In the genomic region with DNA sequence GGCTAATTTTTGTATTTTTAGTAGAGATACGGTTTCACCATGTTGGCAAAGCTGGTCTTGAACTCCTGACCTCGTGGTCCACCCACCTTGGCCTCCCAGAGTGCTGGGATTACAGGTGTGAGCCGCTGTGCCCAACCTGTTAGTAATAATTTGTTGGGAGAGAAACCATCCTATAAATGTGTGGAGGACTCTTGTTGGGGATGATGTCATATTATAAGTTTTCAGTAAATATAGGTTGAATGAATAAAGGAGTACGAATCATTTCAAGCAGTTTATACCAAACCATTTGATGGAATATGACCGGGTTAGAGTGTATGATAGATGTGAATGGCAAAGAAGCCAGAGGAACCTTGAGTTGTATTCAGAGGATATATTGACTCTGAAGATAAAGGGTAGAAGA, we compare ENCODE assay signal across 33 cellular contexts.
DNase-seq lines count a peak whose midpoint lies in the region; ATAC-seq, FAIRE-seq and TF ChIP-seq lines count a peak whose summit lies in the region.
"Had no signal": no experiment of that assay in that cellular context is flagged by ENCODE, and none has a peak within 500 bp of the region (broad histone marks: within the 10 kb centered on the region; RNA-seq: fewer than 3 reads in every experiment).

No MANE protein-coding gene starts in this region.

- no peak overlapping the region for H2AFZ ChIP-seq in HepG2 (ENCODE audit: low read length)
- no peak overlapping the region for H2AFZ ChIP-seq in K562 (ENCODE audit: low read depth, low read length)

- TF ChIP-seq RAD21 in HepG2 (CRISPR knock-in tag; IDR thresholded peaks at IDR 0.05) (no peak), K562 (CRISPR knock-in tag; conservative IDR thresholded peaks at IDR 0.05 in 1 of 2, IDR thresholded peaks at IDR 0.05 in 1 of 2) (no peak)

- H3K4me3 ChIP-seq in HepG2 (replicated peaks in 1 of 3; ENCODE audit: insufficient read depth in 1 of 3, low read depth in 2 of 3, low read length in 3 of 3), result no peak overlapping the region
- H3K4me3 ChIP-seq in right lobe of liver, result no peak overlapping the region
- no peak overlapping the region for H3K4me3 ChIP-seq in SJCRH30
- no peak overlapping the region for H3K4me3 ChIP-seq in K562
- H3K4me3 ChIP-seq in effector memory CD4-positive, alpha-beta T cell (ENCODE audit: insufficient read depth, low read depth, low read length, poor library complexity, severe bottlenecking), result no peak overlapping the region
- H3K4me3 ChIP-seq: A549; BLaER1; BLaER1 treated with 17β-estradiol and CSF1 and Interleukin-3, amounts not matched to agents 10 nM and 100 nM had no signal

- no peak for TF ChIP-seq CTCF in HepG2 (CRISPR knock-in tag; IDR thresholded peaks at IDR 0.05)
- no peak for TF ChIP-seq CTCF in right lobe of liver (IDR thresholded peaks at IDR 0.05)
- TF ChIP-seq CTCF in K562 (IDR thresholded peaks at IDR 0.05 in 2 of 3, conservative IDR thresholded peaks at IDR 0.05 in 1 of 3; ENCODE audit: insufficient read depth in 2 of 3, low read depth in 1 of 3, low read length in 3 of 3), result no peak

- intact Hi-C loops in HepG2 (cut with micrococcal nuclease; ENCODE audit: unreplicated experiment), result no loop called here
- intact Hi-C loops in right lobe of liver (cut with DNase I), result no loop called here
- intact Hi-C loops in K562 (cut with micrococcal nuclease), result loop anchor here (10.0 kb wide), 1 partner anchor 225 kb away; no protein-coding TSS in a partner anchor

- H3K4me2 ChIP-seq in HepG2 (ENCODE audit: low read depth, low read length) (no peak overlapping the region), K562 (ENCODE audit: insufficient read depth, low read length) (no peak overlapping the region)
- H3K4me2 ChIP-seq: A549; BLaER1; BLaER1 treated with 17β-estradiol and CSF1 and Interleukin-3, amounts not matched to agents 10 nM and 100 nM had no signal

- FAIRE-seq in HepG2 (lab: Jason Lieb, UNC), result no peak
- no peak for FAIRE-seq in K562 (lab: Jason Lieb, UNC)
- FAIRE-seq: A204.1, A549, D721Med had no signal

- CTCF ChIA-PET in HepG2 (lab: Yijun Ruan, JAX; ENCODE audit: low intra/inter-chr PET ratio, low total read pairs), result no interaction called here
- CTCF ChIA-PET in K562 (lab: Yijun Ruan, JAX; ENCODE audit: low intra/inter-chr PET ratio), result no interaction called here

- WGBS in HepG2 (ENCODE audit: low lambda C conversion rate), result 38% methylated on average over 5 of the region's 5 CpGs
- WGBS in right lobe of liver (ENCODE audit: insufficient coverage, low coverage, low lambda C conversion rate, missing lambda C conversion rate), result 73% methylated on average over 5 of the region's 5 CpGs
- WGBS in K562 (ENCODE audit: insufficient coverage, low coverage, missing lambda C conversion rate), result 60% methylated on average over 5 of the region's 5 CpGs

- DNase-seq in HepG2 (ENCODE audit: low spot score) (no peak), right lobe of liver (no peak), SJCRH30 (no peak), K562 (ENCODE audit: extremely low read depth in 1 of 4, low spot score in 3 of 4) (no peak), NCI-H1417 treated with DMSO at 0.1 percent for 48 hours (lab: John Stamatoyannopoulos, UW) (no peak)
- DNase-seq in effector memory CD4-positive, alpha-beta T cell, result no peak
- DNase-seq: 8988T; ACHN; AML-193; BE2C; C1 segment of cervical spinal cord; Caco-2; Calu3; CD4-positive, alpha-beta memory T cell; CD4-positive, alpha-beta T cell; CD4-positive, CD25-positive, alpha-beta regulatory T cell; CD8-positive, alpha-beta memory T cell; CD8-positive, alpha-beta T cell; COR-L47; DMS 273 treated with DMSO at 0.1 percent for 48 hours; DMS153; DMS53; DMS79; DMS79 treated with DMSO at 0.1 percent for 48 hours; DND-41; EL had no signal

- POLR2A ChIA-PET in HepG2 (lab: Yijun Ruan, JAX) (no interaction called here), K562 (lab: Yijun Ruan, JAX) (no interaction called here)

- H3K27ac ChIP-seq in HepG2 (ENCODE audit: extremely low read length, insufficient read depth, low read length) (no peak overlapping the region), right lobe of liver (no peak overlapping the region), SJCRH30 (peak overlapping the region; percentile 66), K562 (ENCODE audit: extremely low read depth, low read depth, low read length) (no peak overlapping the region)
- H3K27ac ChIP-seq in effector memory CD4-positive, alpha-beta T cell (ENCODE audit: insufficient read depth, low read length, poor library complexity, severe bottlenecking), result no peak overlapping the region
- H3K27ac ChIP-seq: 22Rv1; A549; BLaER1; BLaER1 treated with 17β-estradiol and CSF1 and Interleukin-3, amounts not matched to agents 10 nM and 100 nM; C4-2B had no signal

- BruUV-seq in HepG2 (replicated peaks; lab: Mats Ljungman, UMichigan) (no TSS peak), K562 (replicated peaks; lab: Mats Ljungman, UMichigan) (no TSS peak)

- no peaks in the 10 kb centered on the region for H3K36me3 ChIP-seq in HepG2 (replicated peaks in 1 of 2; ENCODE audit: control insufficient read depth in 1 of 2, insufficient read depth in 2 of 2, low read length in 2 of 2)
- H3K36me3 ChIP-seq in right lobe of liver, result no peaks in the 10 kb centered on the region
- H3K36me3 ChIP-seq in SJCRH30, result no peaks in the 10 kb centered on the region
- no peaks in the 10 kb centered on the region for H3K36me3 ChIP-seq in K562 (ENCODE audit: control insufficient read depth, insufficient read depth, low read length)
- no peaks in the 10 kb centered on the region for H3K36me3 ChIP-seq in effector memory CD4-positive, alpha-beta T cell (ENCODE audit: control insufficient read depth, insufficient read depth, low read length)
- H3K36me3 ChIP-seq: BE2C; BLaER1; BLaER1 treated with 17β-estradiol and CSF1 and Interleukin-3, amounts not matched to agents 10 nM and 100 nM had no signal

- H3K4me1 ChIP-seq in HepG2 (ENCODE audit: insufficient read depth, low read length) (peaks cover 9% of the 10 kb centered on the region; the same call in 1 of the 2 replicates), right lobe of liver (no peaks in the 10 kb centered on the region), SJCRH30 (peaks cover 23% of the 10 kb centered on the region), K562 (replicated peaks in 1 of 2; ENCODE audit: control insufficient read depth in 2 of 2, insufficient read depth in 2 of 2, low read length in 2 of 2) (no peaks in the 10 kb centered on the region)
- H3K4me1 ChIP-seq in effector memory CD4-positive, alpha-beta T cell (ENCODE audit: control insufficient read depth, insufficient read depth, low read length, poor library complexity, severe bottlenecking), result no peaks in the 10 kb centered on the region
- H3K4me1 ChIP-seq: A549; BE2C; BLaER1; BLaER1 treated with 17β-estradiol and CSF1 and Interleukin-3, amounts not matched to agents 10 nM and 100 nM had no signal

- in situ Hi-C loops in HepG2 (cut with HindIII; ENCODE audit: extremely low pct_ligation_motif_present, low pct_unique_long_range_greater_than_20kb), result no loop called here
- in situ Hi-C loops in K562 (cut with MboI), result no loop called here

- H4K20me1 ChIP-seq in HepG2 (ENCODE audit: insufficient read depth, low read length) (no peaks in the 10 kb centered on the region), K562 (replicated peaks; ENCODE audit: control insufficient read depth, insufficient read depth, low read length) (no peaks in the 10 kb centered on the region)
- H4K20me1 ChIP-seq: BLaER1; BLaER1 treated with 17β-estradiol and CSF1 and Interleukin-3, amounts not matched to agents 10 nM and 100 nM had no signal

- no peak for TF ChIP-seq POLR2A in HepG2 (IDR thresholded peaks at IDR 0.05; ENCODE audit: insufficient read depth in 1 of 2, low read depth in 2 of 2, low read length in 2 of 2)
- no peak for TF ChIP-seq POLR2A in right lobe of liver (IDR thresholded peaks at IDR 0.05)
- TF ChIP-seq POLR2A in K562 (conservative IDR thresholded peaks at IDR 0.05), result no peak

- TF ChIP-seq EP300 in HepG2 (IDR thresholded peaks at IDR 0.05; ENCODE audit: low read depth in 2 of 2, low read length in 2 of 2) (no peak), HepG2 (CRISPR knock-in tag; IDR thresholded peaks at IDR 0.05; ENCODE audit: borderline replicate concordance) (no peak), K562 (IDR thresholded peaks at IDR 0.05; ENCODE audit: low read length) (no peak)

- no peaks in the 10 kb centered on the region for H3K27me3 ChIP-seq in HepG2 (ENCODE audit: control insufficient read depth in 1 of 2, insufficient read depth in 2 of 2, low read length in 2 of 2)
- H3K27me3 ChIP-seq in right lobe of liver, result no peaks in the 10 kb centered on the region
- H3K27me3 ChIP-seq in SJCRH30, result no peaks in the 10 kb centered on the region
- H3K27me3 ChIP-seq in K562 (ENCODE audit: control insufficient read depth in 2 of 2, insufficient read depth in 2 of 2, low read length in 2 of 2), result no peaks in the 10 kb centered on the region
- H3K27me3 ChIP-seq in effector memory CD4-positive, alpha-beta T cell (replicated peaks; ENCODE audit: control insufficient read depth, insufficient read depth, low read length, poor library complexity, severe bottlenecking), result no peaks in the 10 kb centered on the region
- H3K27me3 ChIP-seq: BE2C; BLaER1; BLaER1 treated with 17β-estradiol and CSF1 and Interleukin-3, amounts not matched to agents 10 nM and 100 nM had no signal

- no peaks in the 10 kb centered on the region for H3K9me3 ChIP-seq in HepG2 (ENCODE audit: low read length)
- no peaks in the 10 kb centered on the region for H3K9me3 ChIP-seq in right lobe of liver
- H3K9me3 ChIP-seq in SJCRH30 (replicated peaks), result no peaks in the 10 kb centered on the region
- no peaks in the 10 kb centered on the region for H3K9me3 ChIP-seq in K562 (replicated peaks; ENCODE audit: control insufficient read depth, insufficient read depth, low read depth, low read length)
- no peaks in the 10 kb centered on the region for H3K9me3 ChIP-seq in effector memory CD4-positive, alpha-beta T cell (ENCODE audit: control insufficient read depth, low read length)
- H3K9me3 ChIP-seq: A549, BE2C, BLaER1, Caco-2 had no signal

- no peaks in the 10 kb centered on the region for H3K9me1 ChIP-seq in K562 (ENCODE audit: control insufficient read depth, insufficient read depth, low read length)

- no peak for ATAC-seq in HepG2
- ATAC-seq in right lobe of liver, result no peak
- no peak for ATAC-seq in K562
- ATAC-seq: A549; CD8-positive, alpha-beta T cell had no signal

- H3K79me2 ChIP-seq in HepG2 (ENCODE audit: insufficient read depth, low read length) (no peaks in the 10 kb centered on the region), K562 (ENCODE audit: control insufficient read depth, insufficient read depth, low read length) (no peaks in the 10 kb centered on the region)

- H3K9ac ChIP-seq in HepG2 (ENCODE audit: insufficient read depth, low read depth, low read length) (no peak overlapping the region), K562 (ENCODE audit: insufficient read depth in 1 of 2, low read depth in 2 of 2, low read length in 2 of 2) (no peak overlapping the region)
- H3K9ac ChIP-seq: BLaER1; BLaER1 treated with 17β-estradiol and CSF1 and Interleukin-3, amounts not matched to agents 10 nM and 100 nM had no signal

TF ChIP-seq in HepG2, 621 proteins besides CTCF, POLR2A, EP300 and RAD21 (continues in another document):
- no peak for TF ChIP-seq HOXA7 (CRISPR knock-in tag; IDR thresholded peaks at IDR 0.05)
- peak; percentile 93 for TF ChIP-seq ATF7 (IDR thresholded peaks at IDR 0.05)
- no peak for TF ChIP-seq ATF7 (CRISPR knock-in tag; IDR thresholded peaks at IDR 0.05)

TF ChIP-seq in K562, 482 proteins besides CTCF, POLR2A, EP300 and RAD21 (continues in another document):
- no peak for TF ChIP-seq KLF6 (CRISPR knock-in tag; IDR thresholded peaks at IDR 0.05; ENCODE audit: borderline replicate concordance)
